Comparison of ENCODE assay signal across 13 cellular contexts in the genomic region with DNA sequence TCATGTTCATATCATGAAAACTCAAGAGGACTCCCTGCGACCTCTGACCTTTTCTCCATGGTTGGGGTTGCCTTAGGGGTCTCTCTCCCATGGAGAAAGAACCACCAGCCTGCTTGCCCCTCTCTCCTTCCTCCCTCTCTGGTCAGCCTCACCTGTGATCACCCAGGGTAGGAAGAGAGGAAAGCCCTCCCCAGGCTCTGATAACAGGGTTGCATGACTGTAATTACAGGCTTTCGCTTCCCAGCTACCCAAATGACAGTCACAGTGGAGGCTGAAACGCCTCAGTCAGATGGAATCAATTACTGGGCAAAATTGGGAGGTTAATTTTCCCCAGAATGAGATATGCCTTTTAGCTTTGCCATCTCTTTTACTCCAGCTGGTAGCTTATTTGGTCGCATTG.
DNase-seq lines count a peak whose midpoint lies in the region; ATAC-seq and TF ChIP-seq lines count a peak whose summit lies in the region.
"Had no signal": no experiment of that assay in that cellular context is flagged by ENCODE, and none has a peak within 500 bp of the region (broad histone marks: within the 10 kb centered on the region; RNA-seq: fewer than 3 reads in every experiment).

No MANE protein-coding gene starts in this region.

- H3K9me2 ChIP-seq in neural cell (ENCODE audit: insufficient read depth, low read length): no peaks in the 10 kb centered on the region

- peaks cover 5% of the 10 kb centered on the region for H3F3A ChIP-seq in neural cell (ENCODE audit: insufficient read depth, low read length, poor library complexity, severe bottlenecking)

- TF ChIP-seq EP300 in neural cell (conservative IDR thresholded peaks at IDR 0.05; ENCODE audit: poor library complexity, severe bottlenecking): no peak

- ATAC-seq in SK-N-SH treated with all-trans-retinoic acid at 6 μM for 48 hours: peak; percentile 35; the same call in 1 of the 3 replicates
- no peak for ATAC-seq in GM18498 (IDR thresholded peaks at IDR 0.05; ENCODE audit: unreplicated experiment)

- H3K79me2 ChIP-seq in neural cell (replicated peaks; ENCODE audit: insufficient read depth, low read length): no peaks in the 10 kb centered on the region

- DNase-seq in ELF-1 (ENCODE audit: low read depth, low spot score): peak; percentile 27
- peak; percentile 89 for DNase-seq in NCI-H146 (lab: John Stamatoyannopoulos, UW)
- DNase-seq in NCI-H524 (lab: John Stamatoyannopoulos, UW): no peak
- DNase-seq in glomerular visceral epithelial cell (ENCODE audit: extremely low spot score): no peak
- DNase-seq: EL, NCI-H2029 treated with DMSO at 0.1 percent for 48 hours, NCI-H82, SHP77, T-helper 2 cell had no signal

- TF ChIP-seq CTCF in neural cell (IDR thresholded peaks at IDR 0.05; ENCODE audit: poor library complexity, severe bottlenecking): no peak

- no peak overlapping the region for H3K4me2 ChIP-seq in neural cell (ENCODE audit: low read length)
- H3K4me2 ChIP-seq: BLaER1 had no signal

- H3K27ac ChIP-seq in neural cell (ENCODE audit: low read length): no peak overlapping the region
- H3K27ac ChIP-seq: BLaER1 had no signal

- no peak overlapping the region for H2AFZ ChIP-seq in neural cell (ENCODE audit: low read depth, low read length)

- H3K9me3 ChIP-seq in neural cell (ENCODE audit: low read length): no peaks in the 10 kb centered on the region
- H3K9me3 ChIP-seq: BLaER1 had no signal

- no peak overlapping the region for H3K4me3 ChIP-seq in neural cell (ENCODE audit: low read length)
- H3K4me3 ChIP-seq: BLaER1 had no signal

- no peak for TF ChIP-seq RAD21 in neural cell (conservative IDR thresholded peaks at IDR 0.05)

- H3K27me3 ChIP-seq in neural cell (ENCODE audit: insufficient read depth, low read depth, low read length): no peaks in the 10 kb centered on the region
- H3K27me3 ChIP-seq: BLaER1 had no signal

- H3K36me3 ChIP-seq in neural cell (ENCODE audit: insufficient read depth, low read length): no peaks in the 10 kb centered on the region
- H3K36me3 ChIP-seq: BLaER1 had no signal

- no peaks in the 10 kb centered on the region for H4K20me1 ChIP-seq in neural cell (ENCODE audit: insufficient read depth)
- H4K20me1 ChIP-seq: BLaER1 had no signal

- H3K9ac ChIP-seq in neural cell (ENCODE audit: low read length): no peak overlapping the region
- H3K9ac ChIP-seq: BLaER1 had no signal

TF ChIP-seq in SK-N-SH treated with all-trans-retinoic acid at 6 μM for 48 hours, 23 proteins besides CTCF, POLR2A, EP300 and RAD21:
- TF ChIP-seq TCF4 (CRISPR knock-in tag; IDR thresholded peaks at IDR 0.05; ENCODE audit: borderline replicate concordance) (peak; percentile 90), ZNF70 (CRISPR knock-in tag; IDR thresholded peaks at IDR 0.05) (peak; percentile 80), CSDC2 (CRISPR knock-in tag; IDR thresholded peaks at IDR 0.05) (no peak), TOX (CRISPR knock-in tag; IDR thresholded peaks at IDR 0.05; ENCODE audit: borderline replicate concordance) (no peak)
- TF ChIP-seq, protein P1, sequence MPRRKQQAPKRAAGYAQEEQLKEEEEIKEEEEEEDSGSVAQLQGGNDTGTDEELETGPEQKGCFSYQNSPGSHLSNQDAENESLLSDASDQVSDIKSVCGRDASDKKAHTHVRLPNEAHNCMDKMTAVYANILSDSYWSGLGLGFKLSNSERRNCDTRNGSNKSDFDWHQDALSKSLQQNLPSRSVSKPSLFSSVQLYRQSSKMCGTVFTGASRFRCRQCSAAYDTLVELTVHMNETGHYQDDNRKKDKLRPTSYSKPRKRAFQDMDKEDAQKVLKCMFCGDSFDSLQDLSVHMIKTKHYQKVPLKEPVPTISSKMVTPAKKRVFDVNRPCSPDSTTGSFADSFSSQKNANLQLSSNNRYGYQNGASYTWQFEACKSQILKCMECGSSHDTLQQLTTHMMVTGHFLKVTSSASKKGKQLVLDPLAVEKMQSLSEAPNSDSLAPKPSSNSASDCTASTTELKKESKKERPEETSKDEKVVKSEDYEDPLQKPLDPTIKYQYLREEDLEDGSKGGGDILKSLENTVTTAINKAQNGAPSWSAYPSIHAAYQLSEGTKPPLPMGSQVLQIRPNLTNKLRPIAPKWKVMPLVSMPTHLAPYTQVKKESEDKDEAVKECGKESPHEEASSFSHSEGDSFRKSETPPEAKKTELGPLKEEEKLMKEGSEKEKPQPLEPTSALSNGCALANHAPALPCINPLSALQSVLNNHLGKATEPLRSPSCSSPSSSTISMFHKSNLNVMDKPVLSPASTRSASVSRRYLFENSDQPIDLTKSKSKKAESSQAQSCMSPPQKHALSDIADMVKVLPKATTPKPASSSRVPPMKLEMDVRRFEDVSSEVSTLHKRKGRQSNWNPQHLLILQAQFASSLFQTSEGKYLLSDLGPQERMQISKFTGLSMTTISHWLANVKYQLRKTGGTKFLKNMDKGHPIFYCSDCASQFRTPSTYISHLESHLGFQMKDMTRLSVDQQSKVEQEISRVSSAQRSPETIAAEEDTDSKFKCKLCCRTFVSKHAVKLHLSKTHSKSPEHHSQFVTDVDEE (CRISPR knock-in tag; IDR thresholded peaks at IDR 0.05): peak; percentile 40; the same call in 1 of the 2 replicates

TF ChIP-seq in neural cell, 6 proteins besides CTCF, POLR2A, EP300 and RAD21:
- TF ChIP-seq POLR2AphosphoS5 (IDR thresholded peaks at IDR 0.05): peak; percentile 56
- TF ChIP-seq, protein P2, sequence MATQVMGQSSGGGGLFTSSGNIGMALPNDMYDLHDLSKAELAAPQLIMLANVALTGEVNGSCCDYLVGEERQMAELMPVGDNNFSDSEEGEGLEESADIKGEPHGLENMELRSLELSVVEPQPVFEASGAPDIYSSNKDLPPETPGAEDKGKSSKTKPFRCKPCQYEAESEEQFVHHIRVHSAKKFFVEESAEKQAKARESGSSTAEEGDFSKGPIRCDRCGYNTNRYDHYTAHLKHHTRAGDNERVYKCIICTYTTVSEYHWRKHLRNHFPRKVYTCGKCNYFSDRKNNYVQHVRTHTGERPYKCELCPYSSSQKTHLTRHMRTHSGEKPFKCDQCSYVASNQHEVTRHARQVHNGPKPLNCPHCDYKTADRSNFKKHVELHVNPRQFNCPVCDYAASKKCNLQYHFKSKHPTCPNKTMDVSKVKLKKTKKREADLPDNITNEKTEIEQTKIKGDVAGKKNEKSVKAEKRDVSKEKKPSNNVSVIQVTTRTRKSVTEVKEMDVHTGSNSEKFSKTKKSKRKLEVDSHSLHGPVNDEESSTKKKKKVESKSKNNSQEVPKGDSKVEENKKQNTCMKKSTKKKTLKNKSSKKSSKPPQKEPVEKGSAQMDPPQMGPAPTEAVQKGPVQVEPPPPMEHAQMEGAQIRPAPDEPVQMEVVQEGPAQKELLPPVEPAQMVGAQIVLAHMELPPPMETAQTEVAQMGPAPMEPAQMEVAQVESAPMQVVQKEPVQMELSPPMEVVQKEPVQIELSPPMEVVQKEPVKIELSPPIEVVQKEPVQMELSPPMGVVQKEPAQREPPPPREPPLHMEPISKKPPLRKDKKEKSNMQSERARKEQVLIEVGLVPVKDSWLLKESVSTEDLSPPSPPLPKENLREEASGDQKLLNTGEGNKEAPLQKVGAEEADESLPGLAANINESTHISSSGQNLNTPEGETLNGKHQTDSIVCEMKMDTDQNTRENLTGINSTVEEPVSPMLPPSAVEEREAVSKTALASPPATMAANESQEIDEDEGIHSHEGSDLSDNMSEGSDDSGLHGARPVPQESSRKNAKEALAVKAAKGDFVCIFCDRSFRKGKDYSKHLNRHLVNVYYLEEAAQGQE (IDR thresholded peaks at IDR 0.05; ENCODE audit: borderline replicate concordance): no peak
TF ChIP-seq in neural cell: peak in this region for 1.

Comparison
In these comparisons a context has a peak if more than half of its experiments do, and no peak if none do; other contexts are left out.
1. DNase-seq: peak in ELF-1 (single experiment) and NCI-H146 (single experiment); none in NCI-H524 (0 of 2) and glomerular visceral epithelial cell (single experiment).